ENCODE assay signal across 21 cellular contexts in genomic region chr10:5932345-5932744, GRCh38. TPM values are rescaled to one million over a fixed set of nuclear protein-coding genes. Genes with fewer than 3 reads are reported as not detected.
A peak's percentile ranks its signal among the peaks of the same experiment; 100 is the strongest.
DNase-seq lines count a peak whose midpoint lies in the region; ATAC-seq, FAIRE-seq and TF ChIP-seq lines count a peak whose summit lies in the region.
"Had no signal": no experiment of that assay in that cellular context is flagged by ENCODE, and none has a peak within 500 bp of the region (broad histone marks: within the 10 kb centered on the region; RNA-seq: fewer than 3 reads in every experiment).

No MANE protein-coding gene starts in this region.

- peaks cover 2% of the 10 kb centered on the region for H3K4me1 Mint-ChIP-seq in progenitor cell of endocrine pancreas (ENCODE audit: low read depth)
- H3K4me1 Mint-ChIP-seq in T-helper 2 cell treated with Interferon-gamma antibody and Interleukin-4, amounts not matched to agents 5 μg/mL and 100 μg/mL, for 36 hours (ENCODE audit: low read depth), result no peaks in the 10 kb centered on the region
- no peaks in the 10 kb centered on the region for H3K4me1 Mint-ChIP-seq in immature natural killer cell
- H3K4me1 Mint-ChIP-seq: GM23338 had no signal

- FAIRE-seq in HepG2 (lab: Jason Lieb, UNC), result no peak
- FAIRE-seq: G401.6 had no signal

- no peak overlapping the region for H3K27ac ChIP-seq in HepG2 (ENCODE audit: extremely low read length, insufficient read depth, low read length)

- DNase-seq in AG10803 (ENCODE audit: low read depth) (peak; percentile 8), fibroblast of mammary gland (ENCODE audit: low read depth) (peak; percentile 84), HepG2 (ENCODE audit: low spot score) (no peak), progenitor cell of endocrine pancreas (ENCODE audit: low spot score, unreplicated experiment) (no peak), midbrain (lab: John Stamatoyannopoulos, UW) (no peak), 8988T (no peak), immature natural killer cell (no peak)
- DNase-seq in T-helper 2 cell treated with Interferon-gamma antibody and Interleukin-4, amounts not matched to agents 5 μg/mL and 100 μg/mL, for 36 hours (ENCODE audit: low spot score), result no peak
- DNase-seq: BE2C; Caco-2; CD4-positive, alpha-beta T cell; HCEC 1CT; KBM-7; NCI-H1105 treated with DMSO at 0.1 percent for 48 hours; NCI-H1694; NCI-H510A; NCI-H748 treated with DMSO at 0.1 percent for 48 hours; OCI-M1; Right ventricle myocardium superior had no signal

- H3K4me3 Mint-ChIP-seq in progenitor cell of endocrine pancreas (ENCODE audit: low read depth), result no peak overlapping the region
- no peak overlapping the region for H3K4me3 Mint-ChIP-seq in T-helper 2 cell treated with Interferon-gamma antibody and Interleukin-4, amounts not matched to agents 5 μg/mL and 100 μg/mL, for 36 hours
- H3K4me3 Mint-ChIP-seq in immature natural killer cell, result no peak overlapping the region
- H3K4me3 Mint-ChIP-seq: CD4-positive, alpha-beta T cell; GM23338 had no signal

- TF ChIP-seq RAD21 in HepG2 (CRISPR knock-in tag; IDR thresholded peaks at IDR 0.05), result no peak

- H2AFZ ChIP-seq in HepG2 (ENCODE audit: low read length), result no peak overlapping the region
- H2AFZ ChIP-seq: GM23338 had no signal

- H3K27ac Mint-ChIP-seq in progenitor cell of endocrine pancreas (peak overlapping the region; percentile 75), immature natural killer cell (no peak overlapping the region)
- no peak overlapping the region for H3K27ac Mint-ChIP-seq in T-helper 2 cell treated with Interferon-gamma antibody and Interleukin-4, amounts not matched to agents 5 μg/mL and 100 μg/mL, for 36 hours
- H3K27ac Mint-ChIP-seq: CD4-positive, alpha-beta T cell; GM23338 had no signal

- TF ChIP-seq EP300 in HepG2 (IDR thresholded peaks at IDR 0.05; ENCODE audit: low read depth in 2 of 2, low read length in 2 of 2), result no peak
- TF ChIP-seq EP300 in HepG2 (CRISPR knock-in tag; IDR thresholded peaks at IDR 0.05; ENCODE audit: borderline replicate concordance), result no peak

- H3K27me3 Mint-ChIP-seq in progenitor cell of endocrine pancreas, result no peaks in the 10 kb centered on the region
- H3K27me3 Mint-ChIP-seq in T-helper 2 cell treated with Interferon-gamma antibody and Interleukin-4, amounts not matched to agents 5 μg/mL and 100 μg/mL, for 36 hours (ENCODE audit: low read depth), result no peaks in the 10 kb centered on the region
- no peaks in the 10 kb centered on the region for H3K27me3 Mint-ChIP-seq in immature natural killer cell (ENCODE audit: low read depth in 3 of 3)
- H3K27me3 Mint-ChIP-seq: CD4-positive, alpha-beta T cell had no signal

- no peaks in the 10 kb centered on the region for H3K9me3 ChIP-seq in HepG2 (ENCODE audit: low read length)
- H3K9me3 ChIP-seq: BE2C, Caco-2 had no signal

- no peaks in the 10 kb centered on the region for H3K4me1 ChIP-seq in HepG2 (ENCODE audit: insufficient read depth, low read length)
- H3K4me1 ChIP-seq: BE2C, Caco-2 had no signal

- in situ Hi-C loops in HepG2 (cut with HindIII; ENCODE audit: extremely low pct_ligation_motif_present, low pct_unique_long_range_greater_than_20kb), result no loop called here

- POLR2A ChIA-PET in HepG2 (lab: Yijun Ruan, JAX), result no interaction called here

- TF ChIP-seq CTCF in AG10803 (conservative IDR thresholded peaks at IDR 0.05; ENCODE audit: low read length) (no peak), fibroblast of mammary gland (conservative IDR thresholded peaks at IDR 0.05; ENCODE audit: control insufficient read depth, insufficient read depth, low read depth, low read length) (no peak), HepG2 (CRISPR knock-in tag; IDR thresholded peaks at IDR 0.05) (no peak), progenitor cell of endocrine pancreas (IDR thresholded peaks at IDR 0.05; ENCODE audit: unreplicated experiment) (no peak)

- no TSS peak for BruUV-seq in HepG2 (replicated peaks; lab: Mats Ljungman, UMichigan)

- H4K20me1 ChIP-seq in HepG2 (ENCODE audit: insufficient read depth, low read length), result no peaks in the 10 kb centered on the region

- intact Hi-C loops in HepG2 (cut with micrococcal nuclease; ENCODE audit: unreplicated experiment), result no loop called here

- CTCF ChIA-PET in HepG2 (lab: Yijun Ruan, JAX; ENCODE audit: low intra/inter-chr PET ratio, low total read pairs), result no interaction called here

- H3K9ac ChIP-seq in HepG2 (ENCODE audit: insufficient read depth, low read depth, low read length), result no peak overlapping the region

- 98% methylated on average over 5 of the region's 5 CpGs for WGBS in HepG2 (ENCODE audit: low lambda C conversion rate)

- TF ChIP-seq POLR2A in HepG2 (IDR thresholded peaks at IDR 0.05; ENCODE audit: insufficient read depth in 1 of 2, low read depth in 2 of 2, low read length in 2 of 2), result no peak

- H3K4me3 ChIP-seq in AG10803 (ENCODE audit: low read length) (no peak overlapping the region), fibroblast of mammary gland (ENCODE audit: control insufficient read depth, low read depth, low read length) (no peak overlapping the region), HepG2 (replicated peaks in 1 of 3; ENCODE audit: insufficient read depth in 1 of 3, low read depth in 2 of 3, low read length in 3 of 3) (no peak overlapping the region)
- H3K4me3 ChIP-seq: GM23338 had no signal

- H3K36me3 Mint-ChIP-seq in progenitor cell of endocrine pancreas (ENCODE audit: insufficient read depth) (peaks cover 22% of the 10 kb centered on the region), immature natural killer cell (peaks cover 29 to 49% (median 31%) of the 10 kb centered on the region in 3 donors)
- peaks cover 25% of the 10 kb centered on the region for H3K36me3 Mint-ChIP-seq in T-helper 2 cell treated with Interferon-gamma antibody and Interleukin-4, amounts not matched to agents 5 μg/mL and 100 μg/mL, for 36 hours (ENCODE audit: low read depth)

- H3K27me3 ChIP-seq in HepG2 (ENCODE audit: control insufficient read depth in 1 of 2, insufficient read depth in 2 of 2, low read length in 2 of 2), result no peaks in the 10 kb centered on the region
- H3K27me3 ChIP-seq: BE2C had no signal

- H3K9me3 Mint-ChIP-seq in progenitor cell of endocrine pancreas (ENCODE audit: low read depth) (no peaks in the 10 kb centered on the region), immature natural killer cell (peaks cover 0 to 2% (median 0%) of the 10 kb centered on the region in 6 donors)
- no peaks in the 10 kb centered on the region for H3K9me3 Mint-ChIP-seq in T-helper 2 cell treated with Interferon-gamma antibody and Interleukin-4, amounts not matched to agents 5 μg/mL and 100 μg/mL, for 36 hours
- H3K9me3 Mint-ChIP-seq: CD4-positive, alpha-beta T cell; GM23338 had no signal

- H3K36me3 ChIP-seq in HepG2 (replicated peaks in 1 of 2; ENCODE audit: control insufficient read depth in 1 of 2, insufficient read depth in 2 of 2, low read length in 2 of 2), result peaks cover 17 to 68% of the 10 kb centered on the region in 2 experiments; a peak in 4 of 5 replicates

- no peaks in the 10 kb centered on the region for H3K79me2 ChIP-seq in HepG2 (ENCODE audit: insufficient read depth, low read length)

- no peak for ATAC-seq in HepG2
- ATAC-seq: GM23338 had no signal

- no peak overlapping the region for H3K4me2 ChIP-seq in HepG2 (ENCODE audit: low read depth, low read length)
- H3K4me2 ChIP-seq: GM23338 had no signal

RNA-seq across cellular contexts. Expression of gene FBH1, which starts 42.3 kb away (rescaled TPM):
- total RNA-seq in HepG2 (2016; rRNA removed; fragmentation: Illumina TruSeq; extraction: Trizol) (53.3 and 60.3 TPM in 2 replicates), progenitor cell of endocrine pancreas (85.5 and 87.4 TPM in 2 replicates)
- total RNA-seq in HepG2 (2016; cell fraction: cytosol; rRNA removed; fragmentation: Illumina TruSeq; extraction: Trizol; ENCODE audit: low read depth), result 46.8 and 53.6 TPM in 2 replicates
- 47.5 and 61.3 TPM in 2 replicates for total RNA-seq in HepG2 (2016; cell fraction: insoluble cytoplasmic fraction; rRNA removed; fragmentation: Illumina TruSeq; extraction: Trizol)
- total RNA-seq in HepG2 (2016; cell fraction: membrane; rRNA removed; fragmentation: Illumina TruSeq; extraction: Trizol), result 86.2 and 93.4 TPM in 2 replicates
- 56.0 and 63.9 TPM in 2 replicates for total RNA-seq in HepG2 (2016; cell fraction: nucleus; rRNA removed; fragmentation: Illumina TruSeq; extraction: Trizol)
- polyA plus RNA-seq in HepG2 (2011; rRNA removed) (48.8 and 51.3 TPM in 2 replicates), immature natural killer cell (10 to 100 TPM; 32.6 to 60.6 (median 46.8) TPM)
- polyA plus RNA-seq in HepG2 (2011; cell fraction: cytosol; rRNA removed), result 37.9 and 38.9 TPM in 2 replicates
- 102 and 103 TPM in 2 replicates for polyA plus RNA-seq in HepG2 (2011; cell fraction: nucleus; rRNA removed)
- 25.8 and 31.0 TPM in 2 replicates for polyA plus RNA-seq in HepG2 (2012)
- 25.2 and 27.2 TPM in 2 replicates for polyA plus RNA-seq in HepG2 (2016; cell fraction: cytosol; fragmentation: Illumina TruSeq; extraction: Trizol; ENCODE audit: low read depth)
- polyA plus RNA-seq in HepG2 (2016; cell fraction: insoluble cytoplasmic fraction; fragmentation: Illumina TruSeq; extraction: Trizol; ENCODE audit: low read depth), result 42.1 and 54.3 TPM in 2 replicates
- polyA plus RNA-seq in HepG2 (2016; cell fraction: membrane; fragmentation: Illumina TruSeq; extraction: Trizol; ENCODE audit: low read depth), result 51.3 and 57.7 TPM in 2 replicates
- 100 and 105 TPM in 2 replicates for polyA plus RNA-seq in HepG2 (2016; cell fraction: nucleus; fragmentation: Illumina TruSeq; extraction: Trizol; ENCODE audit: insufficient read depth, low read depth)
- 111 and 138 TPM in 2 replicates for polyA minus RNA-seq in HepG2 (2011; rRNA and poly(A)+ RNA removed; ENCODE audit: low replicate concordance)
- polyA minus RNA-seq in HepG2 (2011; cell fraction: cytosol; rRNA and poly(A)+ RNA removed), result 31.6 and 35.3 TPM in 2 replicates
- 71.1 and 80.8 TPM in 2 replicates for polyA minus RNA-seq in HepG2 (2011; cell fraction: nucleus; rRNA and poly(A)+ RNA removed)

RNA-seq across cellular contexts. Expression of gene ANKRD16, which starts 42.7 kb away (rescaled TPM):
- total RNA-seq in HepG2 (2016; rRNA removed; fragmentation: Illumina TruSeq; extraction: Trizol) (5.4 and 8.0 TPM in 2 replicates), progenitor cell of endocrine pancreas (16.8 and 18.0 TPM in 2 replicates)
- 1.9 and 2.7 TPM in 2 replicates for total RNA-seq in HepG2 (2016; cell fraction: cytosol; rRNA removed; fragmentation: Illumina TruSeq; extraction: Trizol; ENCODE audit: low read depth)
- 6.3 and 7.1 TPM in 2 replicates for total RNA-seq in HepG2 (2016; cell fraction: insoluble cytoplasmic fraction; rRNA removed; fragmentation: Illumina TruSeq; extraction: Trizol)
- 3.9 and 4.7 TPM in 2 replicates for total RNA-seq in HepG2 (2016; cell fraction: membrane; rRNA removed; fragmentation: Illumina TruSeq; extraction: Trizol)
- 7.7 and 9.0 TPM in 2 replicates for total RNA-seq in HepG2 (2016; cell fraction: nucleus; rRNA removed; fragmentation: Illumina TruSeq; extraction: Trizol)
- polyA plus RNA-seq in HepG2 (2011; rRNA removed) (11.2 and 11.4 TPM in 2 replicates), immature natural killer cell (1 to 10 TPM; 3.2 to 5.0 (median 3.2) TPM)
- 6.7 and 8.3 TPM in 2 replicates for polyA plus RNA-seq in HepG2 (2011; cell fraction: cytosol; rRNA removed)
- 16.0 and 18.1 TPM in 2 replicates for polyA plus RNA-seq in HepG2 (2011; cell fraction: nucleus; rRNA removed)
- 4.1 and 4.2 TPM in 2 replicates for polyA plus RNA-seq in HepG2 (2012)
- 2.1 and 2.4 TPM in 2 replicates for polyA plus RNA-seq in HepG2 (2016; cell fraction: cytosol; fragmentation: Illumina TruSeq; extraction: Trizol; ENCODE audit: low read depth)
- 6.3 and 7.9 TPM in 2 replicates for polyA plus RNA-seq in HepG2 (2016; cell fraction: insoluble cytoplasmic fraction; fragmentation: Illumina TruSeq; extraction: Trizol; ENCODE audit: low read depth)
- polyA plus RNA-seq in HepG2 (2016; cell fraction: membrane; fragmentation: Illumina TruSeq; extraction: Trizol; ENCODE audit: low read depth), result 3.7 and 4.2 TPM in 2 replicates
- 11.7 and 12.7 TPM in 2 replicates for polyA plus RNA-seq in HepG2 (2016; cell fraction: nucleus; fragmentation: Illumina TruSeq; extraction: Trizol; ENCODE audit: insufficient read depth, low read depth)
- 33.4 and 63.2 TPM in 2 replicates for polyA minus RNA-seq in HepG2 (2011; rRNA and poly(A)+ RNA removed; ENCODE audit: low replicate concordance)
- 4.2 and 6.3 TPM in 2 replicates for polyA minus RNA-seq in HepG2 (2011; cell fraction: cytosol; rRNA and poly(A)+ RNA removed)
- 25.5 and 26.4 TPM in 2 replicates for polyA minus RNA-seq in HepG2 (2011; cell fraction: nucleus; rRNA and poly(A)+ RNA removed)

RNA-seq across cellular contexts. Expression of gene IL15RA, which starts 45.0 kb away (rescaled TPM):
- total RNA-seq in HepG2 (2016; rRNA removed; fragmentation: Illumina TruSeq; extraction: Trizol) (0.53 and 0.66 TPM in 2 replicates), progenitor cell of endocrine pancreas (0.48 and 1.5 TPM in 2 replicates)
- total RNA-seq in HepG2 (2016; cell fraction: cytosol; rRNA removed; fragmentation: Illumina TruSeq; extraction: Trizol; ENCODE audit: low read depth), result 0.30 TPM in 1 of 2 replicates, not detected in the other
- 0.49 and 0.67 TPM in 2 replicates for total RNA-seq in HepG2 (2016; cell fraction: insoluble cytoplasmic fraction; rRNA removed; fragmentation: Illumina TruSeq; extraction: Trizol)
- total RNA-seq in HepG2 (2016; cell fraction: membrane; rRNA removed; fragmentation: Illumina TruSeq; extraction: Trizol), result 0.43 and 0.55 TPM in 2 replicates
- 0.37 TPM in 1 of 2 replicates, not detected in the other for total RNA-seq in HepG2 (2016; cell fraction: nucleus; rRNA removed; fragmentation: Illumina TruSeq; extraction: Trizol)
- polyA plus RNA-seq in HepG2 (2011; rRNA removed) (0.77 and 0.85 TPM in 2 replicates), immature natural killer cell (10 to 100 TPM in 2 of 3 donors, 1 to 10 TPM in 1; 7.4 to 22.6 (median 14.4) TPM)
- 0.39 and 0.58 TPM in 2 replicates for polyA plus RNA-seq in HepG2 (2011; cell fraction: cytosol; rRNA removed)
- polyA plus RNA-seq in HepG2 (2011; cell fraction: nucleus; rRNA removed), result 0.48 and 0.50 TPM in 2 replicates
- polyA plus RNA-seq in HepG2 (2012), result 0.27 TPM in 1 of 2 replicates, not detected in the other
- 0.33 and 0.44 TPM in 2 replicates for polyA plus RNA-seq in HepG2 (2016; cell fraction: cytosol; fragmentation: Illumina TruSeq; extraction: Trizol; ENCODE audit: low read depth)
- polyA plus RNA-seq in HepG2 (2016; cell fraction: insoluble cytoplasmic fraction; fragmentation: Illumina TruSeq; extraction: Trizol; ENCODE audit: low read depth), result 0.43 and 0.53 TPM in 2 replicates
- 0.45 and 0.56 TPM in 2 replicates for polyA plus RNA-seq in HepG2 (2016; cell fraction: membrane; fragmentation: Illumina TruSeq; extraction: Trizol; ENCODE audit: low read depth)
- 0.68 and 0.77 TPM in 2 replicates for polyA plus RNA-seq in HepG2 (2016; cell fraction: nucleus; fragmentation: Illumina TruSeq; extraction: Trizol; ENCODE audit: insufficient read depth, low read depth)
- 1.1 and 4.7 TPM in 2 replicates for polyA minus RNA-seq in HepG2 (2011; rRNA and poly(A)+ RNA removed; ENCODE audit: low replicate concordance)
- polyA minus RNA-seq in HepG2 (2011; cell fraction: cytosol; rRNA and poly(A)+ RNA removed), result not detected in 2 replicates
- not detected in 2 replicates for polyA minus RNA-seq in HepG2 (2011; cell fraction: nucleus; rRNA and poly(A)+ RNA removed)

Comparison
In these comparisons a context has a peak if more than half of its experiments do, and no peak if none do; other contexts are left out.
1. DNase-seq: peak in AG10803 (single experiment) and fibroblast of mammary gland (single experiment); none in HepG2 (single experiment), progenitor cell of endocrine pancreas (single experiment), midbrain (single experiment), 8988T (single experiment), T-helper 2 cell treated with Interferon-gamma antibody and Interleukin-4, amounts not matched to agents 5 μg/mL and 100 μg/mL, for 36 hours (single experiment) and immature natural killer cell (0 of 3).